13 cellular contexts compared by ENCODE assay signal in genomic region chr12:24360461-24360860, GRCh38.
DNase-seq lines count a peak whose midpoint lies in the region; ATAC-seq and TF ChIP-seq lines count a peak whose summit lies in the region.
"Had no signal": no experiment of that assay in that cellular context is flagged by ENCODE, and none has a peak within 500 bp of the region (broad histone marks: within the 10 kb centered on the region; RNA-seq: fewer than 3 reads in every experiment).

No MANE protein-coding gene starts in this region.

- ATAC-seq in GM19468 (IDR thresholded peaks at IDR 0.05; ENCODE audit: extremely low read depth, unreplicated experiment) (peak; percentile 25), HG02981 (IDR thresholded peaks at IDR 0.05; ENCODE audit: unreplicated experiment) (peak; percentile 59)
- ATAC-seq: A549 had no signal

- TF ChIP-seq CTCF in GM12865 (IDR thresholded peaks at IDR 0.05; ENCODE audit: insufficient read depth, low read depth, low read length, missing control alignments), result no peak

- peak; percentile 8 for DNase-seq in GM12865 (ENCODE audit: low read depth)
- peak; percentile 56 to 73 for DNase-seq in NCI-H526 (lab: John Stamatoyannopoulos, UW)
- DNase-seq in pons (ENCODE audit: low spot score), result no peak
- no peak for DNase-seq in iPS-NIHi7 (ENCODE audit: extremely low spot score)
- DNase-seq in posterior cingulate gyrus, result no peak
- no peak for DNase-seq in OCI-M1 (lab: John Stamatoyannopoulos, UW)
- DNase-seq: amygdala, kidney, naive B cell, small intestine had no signal

- intact Hi-C loops in posterior cingulate gyrus (cut with DNase I), result no loop called here

- no peak overlapping the region for H3K4me3 ChIP-seq in GM12865 (ENCODE audit: low read depth, low read length)
- H3K4me3 ChIP-seq: A549 had no signal

Comparison
In these comparisons a context has a peak if more than half of its experiments do, and no peak if none do; other contexts are left out.
1. DNase-seq: peak in GM12865 (single experiment) and NCI-H526 (2 of 2); none in pons (single experiment), iPS-NIHi7 (single experiment), posterior cingulate gyrus (0 of 10) and OCI-M1 (single experiment).